9 cellular contexts compared by ENCODE assay signal in the genomic region with DNA sequence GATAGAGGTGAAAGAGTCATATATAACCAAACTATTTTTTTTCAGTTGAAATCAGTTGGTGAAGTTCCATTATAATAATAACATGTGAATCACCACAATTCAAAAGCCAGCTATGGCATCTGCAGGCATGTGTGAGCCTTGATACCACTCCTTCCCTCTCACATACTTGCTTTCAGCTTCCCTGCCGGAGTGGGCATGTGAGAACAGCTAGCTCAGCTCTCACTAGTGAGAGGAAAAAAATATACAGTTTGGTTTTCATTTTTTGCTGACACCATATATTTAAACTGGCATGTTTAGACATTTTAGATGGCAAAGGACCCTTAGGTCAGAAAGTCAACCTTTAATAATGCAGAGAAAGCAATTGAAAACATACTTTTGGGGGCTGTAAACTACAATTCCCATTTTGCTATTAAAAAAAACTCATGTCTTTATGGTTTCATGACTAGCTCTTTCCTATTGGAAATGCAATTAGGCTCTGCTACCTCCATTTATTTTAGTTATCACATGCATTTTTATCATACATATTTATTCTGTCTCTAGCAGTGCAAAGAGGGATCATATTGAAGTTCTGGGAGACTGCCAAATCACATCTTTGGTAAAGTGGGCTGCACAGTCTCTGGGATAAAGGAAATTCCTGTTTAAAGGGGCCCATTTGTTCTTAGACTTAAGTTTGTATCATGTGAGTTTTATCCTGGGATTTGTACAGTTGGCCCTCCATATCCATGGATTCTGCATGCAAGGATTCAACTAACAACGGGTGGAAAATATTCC. TPM values are rescaled to one million over a fixed set of nuclear protein-coding genes. Genes with fewer than 3 reads are reported as not detected.
DNase-seq lines count a peak whose midpoint lies in the region; ATAC-seq, FAIRE-seq and TF ChIP-seq lines count a peak whose summit lies in the region.
"Had no signal": no experiment of that assay in that cellular context is flagged by ENCODE, and none has a peak within 500 bp of the region (broad histone marks: within the 10 kb centered on the region; RNA-seq: fewer than 3 reads in every experiment).

No MANE protein-coding gene starts in this region.

- H3K4me1 Mint-ChIP-seq in Caco-2 (ENCODE audit: low read depth, unreplicated experiment) = peaks cover 32% of the 10 kb centered on the region
- H3K4me1 Mint-ChIP-seq in activated T-helper 17 cell treated with anti-CD3 and anti-CD28 coated beads, Interleukin-2, amount 50 U/mL, for 72 hours = no peaks in the 10 kb centered on the region

- H3K36me3 ChIP-seq in Caco-2 (ENCODE audit: control insufficient read depth, insufficient read depth, low read length) (no peaks in the 10 kb centered on the region), pancreas (no peaks in the 10 kb centered on the region)

- no peak for TF ChIP-seq CTCF in Caco-2 (IDR thresholded peaks at IDR 0.05; ENCODE audit: insufficient read depth in 1 of 2, low read depth in 1 of 2, low read length in 1 of 2, severe bottlenecking in 1 of 2, unreplicated experiment in 1 of 2)
- no peak for TF ChIP-seq CTCF in pancreas (IDR thresholded peaks at IDR 0.05)

- H3K4me3 Mint-ChIP-seq in Caco-2 (ENCODE audit: unreplicated experiment) = peak overlapping the region; percentile 56
- H3K4me3 Mint-ChIP-seq in activated T-helper 17 cell treated with anti-CD3 and anti-CD28 coated beads, Interleukin-2, amount 50 U/mL, for 72 hours = no peak overlapping the region

- DNase-seq in Caco-2 = no peak
- DNase-seq in RPMI8226 = peak; percentile 84
- peak; percentile 27 for DNase-seq in fibroblast of gingiva (ENCODE audit: low read depth)
- no peak for DNase-seq in pancreas
- DNase-seq in iPS-NIHi11 (ENCODE audit: low spot score) = no peak
- no peak for DNase-seq in NCI-H1694 (lab: John Stamatoyannopoulos, UW)
- no peak for DNase-seq in kidney tubule cell (ENCODE audit: low spot score)
- DNase-seq: activated naive CD4-positive, alpha-beta T cell treated with Interleukin-2 at 50 U/mL for 16 hours had no signal

- intact Hi-C loops in Caco-2 (cut with micrococcal nuclease; ENCODE audit: unreplicated experiment) (loop anchor here (2.0 kb wide), 1 partner anchor 15 kb away; no protein-coding TSS in a partner anchor), pancreas (cut with DNase I) (no loop called here)

- no peaks in the 10 kb centered on the region for H3K9me3 Mint-ChIP-seq in Caco-2 (ENCODE audit: unreplicated experiment)
- H3K9me3 Mint-ChIP-seq in activated T-helper 17 cell treated with anti-CD3 and anti-CD28 coated beads, Interleukin-2, amount 50 U/mL, for 72 hours = no peaks in the 10 kb centered on the region

- WGBS in pancreas, 2 donors = 75 to 88% methylated on average over 2 of the region's 2 CpGs

- POLR2A ChIA-PET in Caco-2 (lab: Charles Lee) = interaction anchor here (0.7 to 1.5 kb wide), 2 partner anchors 9 to 33 kb away, joined by 3 to 9 read pairs; partner anchors contain the start of gene SLC40A1

- CTCF ChIA-PET in Caco-2 (lab: Charles Lee) = interaction anchor here (1.0 kb wide), 1 partner anchor 33 kb away, joined by 7 read pairs; the partner anchor contains the start of gene SLC40A1

- no peak for FAIRE-seq in pancreas (lab: Jason Lieb, UNC)

- H3K27ac ChIP-seq in pancreas = no peak overlapping the region

- no peaks in the 10 kb centered on the region for H3K27me3 ChIP-seq in Caco-2 (replicated peaks; ENCODE audit: control insufficient read depth, insufficient read depth, low read length)
- H3K27me3 ChIP-seq in pancreas = no peaks in the 10 kb centered on the region

- BruUV-seq in Caco-2 (replicated peaks; lab: Mats Ljungman, UMichigan) = no TSS peak

- H3K9me3 ChIP-seq in Caco-2 = no peaks in the 10 kb centered on the region
- H3K9me3 ChIP-seq in pancreas = no peaks in the 10 kb centered on the region

- H3K4me3 ChIP-seq in Caco-2 (ENCODE audit: low read depth, low read length) (no peak overlapping the region), pancreas (no peak overlapping the region)

- no peaks in the 10 kb centered on the region for H3K36me3 Mint-ChIP-seq in Caco-2 (ENCODE audit: insufficient read depth, unreplicated experiment)
- no peaks in the 10 kb centered on the region for H3K36me3 Mint-ChIP-seq in activated T-helper 17 cell treated with anti-CD3 and anti-CD28 coated beads, Interleukin-2, amount 50 U/mL, for 72 hours (ENCODE audit: low read depth)

- ATAC-seq in pancreas = peak in 3 of 4 donors; percentile 34 to 70 (median 56)
- ATAC-seq in activated T-helper 17 cell treated with anti-CD3 and anti-CD28 coated beads, Interleukin-2, amount 50 U/mL, for 72 hours (replicated peaks) = no peak

- H3K27me3 Mint-ChIP-seq in Caco-2 (ENCODE audit: insufficient read depth, unreplicated experiment) = no peaks in the 10 kb centered on the region
- no peaks in the 10 kb centered on the region for H3K27me3 Mint-ChIP-seq in activated T-helper 17 cell treated with anti-CD3 and anti-CD28 coated beads, Interleukin-2, amount 50 U/mL, for 72 hours

- peaks cover 35% of the 10 kb centered on the region for H3K4me1 ChIP-seq in Caco-2
- H3K4me1 ChIP-seq in pancreas = peaks cover 0 to 13% (median 5%) of the 10 kb centered on the region in 3 donors

- H3K27ac Mint-ChIP-seq in Caco-2 (ENCODE audit: unreplicated experiment) = peak overlapping the region; percentile 82
- H3K27ac Mint-ChIP-seq in activated T-helper 17 cell treated with anti-CD3 and anti-CD28 coated beads, Interleukin-2, amount 50 U/mL, for 72 hours = no peak overlapping the region

RNA-seq across cellular contexts. Expression of gene SLC40A1, which starts 33.2 kb away (rescaled TPM):
- total RNA-seq in Caco-2 (2022) (78.1 and 109 TPM in 2 replicates), pancreas (10 to 100 TPM; 31.4 to 65.8 (median 43.2) TPM)
- polyA plus RNA-seq in pancreas = 10 to 100 TPM; 14.0 to 26.8 TPM
- total RNA-seq in activated T-helper 17 cell treated with anti-CD3 and anti-CD28 coated beads, Interleukin-2, amount 50 U/mL, for 72 hours = 1 to 10 TPM; 1.1 to 4.1 TPM

RNA-seq across cellular contexts. Expression of gene ASNSD1, which starts 47.4 kb away (rescaled TPM):
- total RNA-seq in Caco-2 (2022) (39.2 and 49.4 TPM in 2 replicates), pancreas (10 to 100 TPM; 12.6 to 16.2 (median 15.5) TPM)
- 10 to 100 TPM; 14.0 to 22.8 TPM for polyA plus RNA-seq in pancreas
- total RNA-seq in activated T-helper 17 cell treated with anti-CD3 and anti-CD28 coated beads, Interleukin-2, amount 50 U/mL, for 72 hours = 10 to 100 TPM; 48.4 to 76.7 TPM

Comparison
In these comparisons a context has a peak if more than half of its experiments do, and no peak if none do; other contexts are left out.
1. DNase-seq: peak in RPMI8226 (single experiment) and fibroblast of gingiva (single experiment); none in Caco-2 (0 of 2), pancreas (0 of 6), iPS-NIHi11 (single experiment), NCI-H1694 (single experiment) and kidney tubule cell (single experiment).
2. RNA of gene SLC40A1, which starts 33.2 kb away (total RNA-seq): 78.1 to 109 TPM in Caco-2 and 31.4 to 65.8 TPM in pancreas; 1.1 to 4.1 TPM in activated T-helper 17 cell treated with anti-CD3 and anti-CD28 coated beads, Interleukin-2, amount 50 U/mL, for 72 hours; every median in the first group is over 4 times any median in the second.